Comparison of ENCODE assay signal across 1 cellular context in genomic region chr14:22994762-22995275, GRCh38.
TF ChIP-seq lines count a peak whose summit lies in the region.

No MANE protein-coding gene starts in this region.

TF ChIP-seq in HepG2, 621 proteins besides CTCF, POLR2A, EP300 and RAD21 (continued from another document and continues in another):
- TF ChIP-seq BCL6 (CRISPR knock-in tag; IDR thresholded peaks at IDR 0.05) (0 out of 2 replicates have a peak, but pooled peaks have one; percentile 7), ZBTB7B (CRISPR knock-in tag; IDR thresholded peaks at IDR 0.05) (peak; percentile 61; the same call in 1 of the 2 replicates), ZNF101 (CRISPR knock-in tag; IDR thresholded peaks at IDR 0.05; ENCODE audit: borderline replicate concordance, low read depth) (0 out of 2 replicates have a peak, but pooled peaks have one; percentile 47), SSRP1 (CRISPR knock-in tag; IDR thresholded peaks at IDR 0.05) (no peak), ZMAT3 (CRISPR knock-in tag; conservative IDR thresholded peaks at IDR 0.05) (0 out of 2 replicates have a peak, but pooled peaks have one; percentile 36), BORCS8-MEF2B (CRISPR knock-in tag; IDR thresholded peaks at IDR 0.05) (peak; percentile 62; the same call in 1 of the 2 replicates), KDM5B (CRISPR knock-in tag; IDR thresholded peaks at IDR 0.05; ENCODE audit: borderline replicate concordance) (0 out of 2 replicates have a peak, but pooled peaks have one; percentile 44), RFXANK (CRISPR knock-in tag; IDR thresholded peaks at IDR 0.05) (0 out of 2 replicates have a peak, but pooled peaks have one; percentile 47), SMAD3 (CRISPR knock-in tag; IDR thresholded peaks at IDR 0.05) (0 out of 2 replicates have a peak, but pooled peaks have one; percentile 44), ZNF274 (CRISPR knock-in tag; IDR thresholded peaks at IDR 0.05) (no peak), ZNF607 (CRISPR knock-in tag; IDR thresholded peaks at IDR 0.05; ENCODE audit: borderline replicate concordance) (peak; percentile 64; the same call in 1 of the 2 replicates), YEATS2 (CRISPR knock-in tag; IDR thresholded peaks at IDR 0.05; ENCODE audit: borderline replicate concordance) (peak; percentile 23; the same call in 1 of the 2 replicates), AHR (CRISPR knock-in tag; IDR thresholded peaks at IDR 0.05) (peak; percentile 42; the same call in 1 of the 2 replicates), DZIP1 (CRISPR knock-in tag; IDR thresholded peaks at IDR 0.05) (no peak), HNF4G (IDR thresholded peaks at IDR 0.05; ENCODE audit: borderline replicate concordance, low read depth, low read length) (no peak), HNF4G (CRISPR knock-in tag; IDR thresholded peaks at IDR 0.05; ENCODE audit: borderline replicate concordance, low read depth) (0 out of 2 replicates have a peak, but pooled peaks have one; percentile 26), ELF3 (CRISPR knock-in tag; IDR thresholded peaks at IDR 0.05) (0 out of 2 replicates have a peak, but pooled peaks have one; percentile 32), PLRG1 (conservative IDR thresholded peaks at IDR 0.05) (no peak), ZFYVE20 (CRISPR knock-in tag; IDR thresholded peaks at IDR 0.05; ENCODE audit: borderline replicate concordance, low read depth) (no peak), ZFY (CRISPR knock-in tag; IDR thresholded peaks at IDR 0.05) (0 out of 2 replicates have a peak, but pooled peaks have one; percentile 27), MEIS2 (CRISPR knock-in tag; IDR thresholded peaks at IDR 0.05) (0 out of 2 replicates have a peak, but pooled peaks have one; percentile 55), PHB2 (IDR thresholded peaks at IDR 0.05; ENCODE audit: partially characterized antibody) (no peak), ADNP (CRISPR knock-in tag; IDR thresholded peaks at IDR 0.05) (no peak), SOX5 (CRISPR knock-in tag; IDR thresholded peaks at IDR 0.05; ENCODE audit: borderline replicate concordance) (peak; percentile 26; the same call in 1 of the 2 replicates), SMAD9 (CRISPR knock-in tag; IDR thresholded peaks at IDR 0.05) (no peak), PATZ1 (CRISPR knock-in tag; IDR thresholded peaks at IDR 0.05) (peak; percentile 75), KMT2B (CRISPR knock-in tag; IDR thresholded peaks at IDR 0.05) (0 out of 2 replicates have a peak, but pooled peaks have one; percentile 22), ZNF605 (CRISPR knock-in tag; IDR thresholded peaks at IDR 0.05) (peak; percentile 76; the same call in 1 of the 2 replicates), ZNF230 (CRISPR knock-in tag; IDR thresholded peaks at IDR 0.05) (0 out of 2 replicates have a peak, but pooled peaks have one; percentile 69), PAXIP1 (CRISPR knock-in tag; conservative IDR thresholded peaks at IDR 0.05) (no peak), ZNF333 (CRISPR knock-in tag; IDR thresholded peaks at IDR 0.05; ENCODE audit: borderline replicate concordance) (peak; percentile 69)
- TF ChIP-seq, protein P1, sequence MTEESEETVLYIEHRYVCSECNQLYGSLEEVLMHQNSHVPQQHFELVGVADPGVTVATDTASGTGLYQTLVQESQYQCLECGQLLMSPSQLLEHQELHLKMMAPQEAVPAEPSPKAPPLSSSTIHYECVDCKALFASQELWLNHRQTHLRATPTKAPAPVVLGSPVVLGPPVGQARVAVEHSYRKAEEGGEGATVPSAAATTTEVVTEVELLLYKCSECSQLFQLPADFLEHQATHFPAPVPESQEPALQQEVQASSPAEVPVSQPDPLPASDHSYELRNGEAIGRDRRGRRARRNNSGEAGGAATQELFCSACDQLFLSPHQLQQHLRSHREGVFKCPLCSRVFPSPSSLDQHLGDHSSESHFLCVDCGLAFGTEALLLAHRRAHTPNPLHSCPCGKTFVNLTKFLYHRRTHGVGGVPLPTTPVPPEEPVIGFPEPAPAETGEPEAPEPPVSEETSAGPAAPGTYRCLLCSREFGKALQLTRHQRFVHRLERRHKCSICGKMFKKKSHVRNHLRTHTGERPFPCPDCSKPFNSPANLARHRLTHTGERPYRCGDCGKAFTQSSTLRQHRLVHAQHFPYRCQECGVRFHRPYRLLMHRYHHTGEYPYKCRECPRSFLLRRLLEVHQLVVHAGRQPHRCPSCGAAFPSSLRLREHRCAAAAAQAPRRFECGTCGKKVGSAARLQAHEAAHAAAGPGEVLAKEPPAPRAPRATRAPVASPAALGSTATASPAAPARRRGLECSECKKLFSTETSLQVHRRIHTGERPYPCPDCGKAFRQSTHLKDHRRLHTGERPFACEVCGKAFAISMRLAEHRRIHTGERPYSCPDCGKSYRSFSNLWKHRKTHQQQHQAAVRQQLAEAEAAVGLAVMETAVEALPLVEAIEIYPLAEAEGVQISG (CRISPR knock-in tag; IDR thresholded peaks at IDR 0.05): peak; percentile 39; the same call in 1 of the 2 replicates
- TF ChIP-seq, protein P2, sequence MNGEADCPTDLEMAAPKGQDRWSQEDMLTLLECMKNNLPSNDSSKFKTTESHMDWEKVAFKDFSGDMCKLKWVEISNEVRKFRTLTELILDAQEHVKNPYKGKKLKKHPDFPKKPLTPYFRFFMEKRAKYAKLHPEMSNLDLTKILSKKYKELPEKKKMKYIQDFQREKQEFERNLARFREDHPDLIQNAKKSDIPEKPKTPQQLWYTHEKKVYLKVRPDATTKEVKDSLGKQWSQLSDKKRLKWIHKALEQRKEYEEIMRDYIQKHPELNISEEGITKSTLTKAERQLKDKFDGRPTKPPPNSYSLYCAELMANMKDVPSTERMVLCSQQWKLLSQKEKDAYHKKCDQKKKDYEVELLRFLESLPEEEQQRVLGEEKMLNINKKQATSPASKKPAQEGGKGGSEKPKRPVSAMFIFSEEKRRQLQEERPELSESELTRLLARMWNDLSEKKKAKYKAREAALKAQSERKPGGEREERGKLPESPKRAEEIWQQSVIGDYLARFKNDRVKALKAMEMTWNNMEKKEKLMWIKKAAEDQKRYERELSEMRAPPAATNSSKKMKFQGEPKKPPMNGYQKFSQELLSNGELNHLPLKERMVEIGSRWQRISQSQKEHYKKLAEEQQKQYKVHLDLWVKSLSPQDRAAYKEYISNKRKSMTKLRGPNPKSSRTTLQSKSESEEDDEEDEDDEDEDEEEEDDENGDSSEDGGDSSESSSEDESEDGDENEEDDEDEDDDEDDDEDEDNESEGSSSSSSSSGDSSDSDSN (CRISPR knock-in tag; IDR thresholded peaks at IDR 0.05): 0 out of 2 replicates have a peak, but pooled peaks have one; percentile 38
- TF ChIP-seq, protein P3, sequence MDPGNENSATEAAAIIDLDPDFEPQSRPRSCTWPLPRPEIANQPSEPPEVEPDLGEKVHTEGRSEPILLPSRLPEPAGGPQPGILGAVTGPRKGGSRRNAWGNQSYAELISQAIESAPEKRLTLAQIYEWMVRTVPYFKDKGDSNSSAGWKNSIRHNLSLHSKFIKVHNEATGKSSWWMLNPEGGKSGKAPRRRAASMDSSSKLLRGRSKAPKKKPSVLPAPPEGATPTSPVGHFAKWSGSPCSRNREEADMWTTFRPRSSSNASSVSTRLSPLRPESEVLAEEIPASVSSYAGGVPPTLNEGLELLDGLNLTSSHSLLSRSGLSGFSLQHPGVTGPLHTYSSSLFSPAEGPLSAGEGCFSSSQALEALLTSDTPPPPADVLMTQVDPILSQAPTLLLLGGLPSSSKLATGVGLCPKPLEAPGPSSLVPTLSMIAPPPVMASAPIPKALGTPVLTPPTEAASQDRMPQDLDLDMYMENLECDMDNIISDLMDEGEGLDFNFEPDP (CRISPR knock-in tag; conservative IDR thresholded peaks at IDR 0.05): no peak
- TF ChIP-seq, protein P4, sequence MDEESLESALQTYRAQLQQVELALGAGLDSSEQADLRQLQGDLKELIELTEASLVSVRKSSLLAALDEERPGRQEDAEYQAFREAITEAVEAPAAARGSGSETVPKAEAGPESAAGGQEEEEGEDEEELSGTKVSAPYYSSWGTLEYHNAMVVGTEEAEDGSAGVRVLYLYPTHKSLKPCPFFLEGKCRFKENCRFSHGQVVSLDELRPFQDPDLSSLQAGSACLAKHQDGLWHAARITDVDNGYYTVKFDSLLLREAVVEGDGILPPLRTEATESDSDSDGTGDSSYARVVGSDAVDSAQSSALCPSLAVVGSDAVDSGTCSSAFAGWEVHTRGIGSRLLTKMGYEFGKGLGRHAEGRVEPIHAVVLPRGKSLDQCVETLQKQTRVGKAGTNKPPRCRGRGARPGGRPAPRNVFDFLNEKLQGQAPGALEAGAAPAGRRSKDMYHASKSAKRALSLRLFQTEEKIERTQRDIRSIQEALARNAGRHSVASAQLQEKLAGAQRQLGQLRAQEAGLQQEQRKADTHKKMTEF (CRISPR knock-in tag; IDR thresholded peaks at IDR 0.05): peak; percentile 65; the same call in 1 of the 2 replicates
- TF ChIP-seq, protein P5, sequence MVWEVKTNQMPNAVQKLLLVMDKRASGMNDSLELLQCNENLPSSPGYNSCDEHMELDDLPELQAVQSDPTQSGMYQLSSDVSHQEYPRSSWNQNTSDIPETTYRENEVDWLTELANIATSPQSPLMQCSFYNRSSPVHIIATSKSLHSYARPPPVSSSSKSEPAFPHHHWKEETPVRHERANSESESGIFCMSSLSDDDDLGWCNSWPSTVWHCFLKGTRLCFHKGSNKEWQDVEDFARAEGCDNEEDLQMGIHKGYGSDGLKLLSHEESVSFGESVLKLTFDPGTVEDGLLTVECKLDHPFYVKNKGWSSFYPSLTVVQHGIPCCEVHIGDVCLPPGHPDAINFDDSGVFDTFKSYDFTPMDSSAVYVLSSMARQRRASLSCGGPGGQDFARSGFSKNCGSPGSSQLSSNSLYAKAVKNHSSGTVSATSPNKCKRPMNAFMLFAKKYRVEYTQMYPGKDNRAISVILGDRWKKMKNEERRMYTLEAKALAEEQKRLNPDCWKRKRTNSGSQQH (CRISPR knock-in tag; IDR thresholded peaks at IDR 0.05; ENCODE audit: low read depth): 0 out of 2 replicates have a peak, but pooled peaks have one; percentile 47
- TF ChIP-seq, protein P6, sequence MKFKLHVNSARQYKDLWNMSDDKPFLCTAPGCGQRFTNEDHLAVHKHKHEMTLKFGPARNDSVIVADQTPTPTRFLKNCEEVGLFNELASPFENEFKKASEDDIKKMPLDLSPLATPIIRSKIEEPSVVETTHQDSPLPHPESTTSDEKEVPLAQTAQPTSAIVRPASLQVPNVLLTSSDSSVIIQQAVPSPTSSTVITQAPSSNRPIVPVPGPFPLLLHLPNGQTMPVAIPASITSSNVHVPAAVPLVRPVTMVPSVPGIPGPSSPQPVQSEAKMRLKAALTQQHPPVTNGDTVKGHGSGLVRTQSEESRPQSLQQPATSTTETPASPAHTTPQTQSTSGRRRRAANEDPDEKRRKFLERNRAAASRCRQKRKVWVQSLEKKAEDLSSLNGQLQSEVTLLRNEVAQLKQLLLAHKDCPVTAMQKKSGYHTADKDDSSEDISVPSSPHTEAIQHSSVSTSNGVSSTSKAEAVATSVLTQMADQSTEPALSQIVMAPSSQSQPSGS (CRISPR knock-in tag; IDR thresholded peaks at IDR 0.05): 0 out of 2 replicates have a peak, but pooled peaks have one; percentile 41
